Comparison of ENCODE assay signal across 15 cellular contexts in the genomic region with DNA sequence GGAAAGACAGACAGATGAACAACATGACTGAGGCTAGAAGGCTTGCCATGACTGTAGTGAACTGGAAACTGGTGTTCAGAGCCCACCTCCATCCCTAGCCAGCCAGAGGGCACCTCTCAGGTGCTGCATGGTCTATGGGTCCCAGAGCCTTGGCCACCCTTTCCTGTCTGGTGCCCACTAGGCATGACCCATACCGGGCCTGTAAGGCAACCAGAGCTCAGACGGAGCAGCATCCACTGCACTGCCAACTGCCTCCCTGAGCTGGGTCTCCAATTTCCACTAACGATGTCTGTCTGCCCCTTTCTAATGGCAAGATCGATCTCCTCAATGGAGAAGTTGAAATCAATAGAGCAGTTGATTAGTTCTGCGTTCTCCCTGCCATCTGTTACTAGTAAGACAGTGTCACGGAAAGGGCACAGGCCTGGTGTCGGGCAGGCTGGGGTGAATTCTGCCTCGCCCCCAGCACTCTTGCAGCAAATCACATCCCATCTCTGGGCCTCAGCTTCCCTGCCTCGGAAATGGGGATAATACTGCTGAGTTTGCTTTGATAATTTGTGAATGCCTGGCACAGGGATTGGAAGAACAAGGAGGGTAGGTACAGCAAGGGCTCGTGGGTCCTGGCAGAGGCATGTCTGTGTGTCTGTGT.
DNase-seq lines count a peak whose midpoint lies in the region; FAIRE-seq and TF ChIP-seq lines count a peak whose summit lies in the region.
"Had no signal": no experiment of that assay in that cellular context is flagged by ENCODE, and none has a peak within 500 bp of the region (broad histone marks: within the 10 kb centered on the region; RNA-seq: fewer than 3 reads in every experiment).

No MANE protein-coding gene starts in this region.

- no peaks in the 10 kb centered on the region for H3K36me3 Mint-ChIP-seq in CD8-positive, alpha-beta memory T cell

- no peak overlapping the region for H3K27ac Mint-ChIP-seq in CD8-positive, alpha-beta memory T cell

- DNase-seq in AG20443 (ENCODE audit: low spot score) (peak; percentile 1), GM10248 (ENCODE audit: extremely low spot score) (peak; percentile 2), kidney (peak; percentile 28), posterior vena cava (ENCODE audit: low spot score) (peak; percentile 32), C1 segment of cervical spinal cord (lab: John Stamatoyannopoulos, UW) (no peak), amniotic stem cell (lab: John Stamatoyannopoulos, UW) (no peak), anterior cingulate cortex (lab: John Stamatoyannopoulos, UW) (no peak)
- no peak for DNase-seq in CD8-positive, alpha-beta memory T cell
- DNase-seq: DMS53, NCI-H187 treated with DMSO at 0.1 percent for 48 hours, NCI-H345, NCI-H69, SHP77 treated with DMSO at 0.1 percent for 48 hours had no signal

- H3K4me3 Mint-ChIP-seq in CD8-positive, alpha-beta memory T cell, result no peak overlapping the region

- no peak overlapping the region for H3K27ac ChIP-seq in kidney (ENCODE audit: low read depth in 2 of 2, low read length in 2 of 2)
- no peak overlapping the region for H3K27ac ChIP-seq in CD8-positive, alpha-beta memory T cell (ENCODE audit: low read depth, low read length)
- H3K27ac ChIP-seq: A549 had no signal

- no peaks in the 10 kb centered on the region for H3K36me3 ChIP-seq in kidney (ENCODE audit: control insufficient read depth in 1 of 2, insufficient read depth in 2 of 2, low read length in 2 of 2)
- H3K36me3 ChIP-seq in CD8-positive, alpha-beta memory T cell (ENCODE audit: insufficient read depth, low read length), result no peaks in the 10 kb centered on the region
- H3K36me3 ChIP-seq: HAP-1 had no signal

- TF ChIP-seq CTCF in GM10248 (IDR thresholded peaks at IDR 0.05; ENCODE audit: control extremely low read depth, extremely low read depth, low read depth, missing control alignments) (no peak), kidney (IDR thresholded peaks at IDR 0.05; ENCODE audit: borderline replicate concordance, extremely low read depth, insufficient read depth) (no peak)

- peaks cover 15 to 35% of the 10 kb centered on the region in 2 donors for H3K27me3 Mint-ChIP-seq in CD8-positive, alpha-beta memory T cell

- intact Hi-C loops in kidney (cut with DNase I) (no loop called here), posterior vena cava (cut with DNase I) (no loop called here)

- no peak for FAIRE-seq in kidney (lab: Jason Lieb, UNC)
- FAIRE-seq: A549 had no signal

- no peaks in the 10 kb centered on the region for H3K27me3 ChIP-seq in CD8-positive, alpha-beta memory T cell (ENCODE audit: insufficient read depth, low read length, poor library complexity, severe bottlenecking)

- POLR2A ChIA-PET in GM10248 (lab: Yijun Ruan, JAX), result no interaction called here
- POLR2A ChIA-PET in CD8-positive, alpha-beta memory T cell (lab: Charles Lee), result no interaction called here

- no peak overlapping the region for H3K4me3 ChIP-seq in kidney (ENCODE audit: low read length in 2 of 2)
- no peak overlapping the region for H3K4me3 ChIP-seq in CD8-positive, alpha-beta memory T cell (ENCODE audit: low read length)
- H3K4me3 ChIP-seq: A549, HAP-1 had no signal

- no peaks in the 10 kb centered on the region for H3K9me3 Mint-ChIP-seq in CD8-positive, alpha-beta memory T cell

- no peak overlapping the region for H3K9ac ChIP-seq in kidney (ENCODE audit: low read length in 2 of 2)

- no peaks in the 10 kb centered on the region for H3K4me1 Mint-ChIP-seq in CD8-positive, alpha-beta memory T cell

- CTCF ChIA-PET in GM10248 (lab: Yijun Ruan, JAX), result interaction anchor here (1.9 kb wide), 1 partner anchor 10 kb away, joined by 4 read pairs; no protein-coding TSS in a partner anchor
- CTCF ChIA-PET in CD8-positive, alpha-beta memory T cell (lab: Charles Lee), result no interaction called here

- no peaks in the 10 kb centered on the region for H3K9me3 ChIP-seq in kidney (ENCODE audit: control insufficient read depth in 1 of 2, low read length in 2 of 2)
- H3K9me3 ChIP-seq in CD8-positive, alpha-beta memory T cell (ENCODE audit: low read length), result no peaks in the 10 kb centered on the region
- H3K9me3 ChIP-seq: A549, HAP-1 had no signal

- no peaks in the 10 kb centered on the region for H3K4me1 ChIP-seq in kidney (ENCODE audit: control insufficient read depth in 1 of 2, insufficient read depth in 1 of 2, low read depth in 1 of 2, low read length in 2 of 2)
- H3K4me1 ChIP-seq in CD8-positive, alpha-beta memory T cell (ENCODE audit: insufficient read depth, low read length), result no peaks in the 10 kb centered on the region

Comparison
In these comparisons a context has a peak if more than half of its experiments do, and no peak if none do; other contexts are left out.
1. DNase-seq: peak in AG20443 (single experiment), GM10248 (single experiment), kidney (single experiment) and posterior vena cava (single experiment); none in CD8-positive, alpha-beta memory T cell (0 of 5), C1 segment of cervical spinal cord (0 of 14), amniotic stem cell (single experiment) and anterior cingulate cortex (0 of 58).